Comparison of ENCODE assay signal across 8 cellular contexts in the genomic region with DNA sequence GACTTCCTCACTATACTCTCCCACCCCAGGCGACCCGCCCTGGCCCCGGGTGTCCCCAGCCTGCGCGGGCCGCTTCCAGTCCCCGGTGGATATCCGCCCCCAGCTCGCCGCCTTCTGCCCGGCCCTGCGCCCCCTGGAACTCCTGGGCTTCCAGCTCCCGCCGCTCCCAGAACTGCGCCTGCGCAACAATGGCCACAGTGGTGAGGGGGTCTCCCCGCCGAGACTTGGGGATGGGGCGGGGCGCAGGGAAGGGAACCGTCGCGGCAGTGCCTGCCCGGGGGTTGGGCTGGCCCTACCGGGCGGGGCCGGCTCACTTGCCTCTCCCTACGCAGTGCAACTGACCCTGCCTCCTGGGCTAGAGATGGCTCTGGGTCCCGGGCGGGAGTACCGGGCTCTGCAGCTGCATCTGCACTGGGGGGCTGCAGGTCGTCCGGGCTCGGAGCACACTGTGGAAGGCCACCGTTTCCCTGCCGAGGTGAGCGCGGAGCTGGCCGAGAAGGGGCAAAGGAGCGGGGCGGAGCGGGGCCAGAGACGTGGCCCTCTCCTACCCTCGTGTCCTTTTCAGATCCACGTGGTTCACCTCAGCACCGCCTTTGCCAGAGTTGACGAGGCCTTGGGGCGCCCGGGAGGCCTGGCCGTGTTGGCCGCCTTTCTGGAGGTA. TPM values are rescaled to one million over a fixed set of nuclear protein-coding genes. Genes with fewer than 3 reads are reported as not detected.
DNase-seq lines count a peak whose midpoint lies in the region; ATAC-seq and TF ChIP-seq lines count a peak whose summit lies in the region.

No MANE protein-coding gene starts in this region.

- intact Hi-C loops in right cardiac atrium (cut with DNase I) (no loop called here), sciatic nerve (cut with DNase I) (no loop called here)

- no peaks in the 10 kb centered on the region for H3K36me3 Mint-ChIP-seq in GM23338 (ENCODE audit: low read depth)
- no peaks in the 10 kb centered on the region for H3K36me3 Mint-ChIP-seq in activated T-helper 17 cell treated with anti-CD3 and anti-CD28 coated beads, Interleukin-2, amount 50 U/mL, for 72 hours (ENCODE audit: low read depth)

- H2AFZ ChIP-seq in GM23338, result peak overlapping the region; percentile 98

- H3K9me3 Mint-ChIP-seq in GM23338, result no peaks in the 10 kb centered on the region
- no peaks in the 10 kb centered on the region for H3K9me3 Mint-ChIP-seq in activated T-helper 17 cell treated with anti-CD3 and anti-CD28 coated beads, Interleukin-2, amount 50 U/mL, for 72 hours

- 5% methylated on average over 51 of the region's 51 CpGs for WGBS in right cardiac atrium

- H3K4me1 Mint-ChIP-seq in GM23338, result peaks cover 21% of the 10 kb centered on the region
- H3K4me1 Mint-ChIP-seq in activated T-helper 17 cell treated with anti-CD3 and anti-CD28 coated beads, Interleukin-2, amount 50 U/mL, for 72 hours, result peaks cover 12% of the 10 kb centered on the region

- H3K27ac ChIP-seq in GM23338 (ENCODE audit: low read depth), result no peak overlapping the region
- H3K27ac ChIP-seq in right cardiac atrium (ENCODE audit: low read length), result no peak overlapping the region

- H3F3A ChIP-seq in GM23338 (replicated peaks; ENCODE audit: low read depth), result 0 out of 2 replicates have a peak, but pooled peaks cover 11% of the 10 kb centered on the region

- H3K4me3 Mint-ChIP-seq in GM23338, result peak overlapping the region; percentile 78
- H3K4me3 Mint-ChIP-seq in activated T-helper 17 cell treated with anti-CD3 and anti-CD28 coated beads, Interleukin-2, amount 50 U/mL, for 72 hours, result peak overlapping the region; percentile 74

- peaks cover 20% of the 10 kb centered on the region for H3K27me3 ChIP-seq in GM23338 (ENCODE audit: insufficient read depth)
- H3K27me3 ChIP-seq in right cardiac atrium (ENCODE audit: control insufficient read depth, insufficient read depth), result no peaks in the 10 kb centered on the region

- DNase-seq in GM23338 (ENCODE audit: low spot score) (peak; percentile 96), right cardiac atrium (peak; percentile 57 to 84 (median 84)), sciatic nerve (ENCODE audit: low spot score) (peak; percentile 73), SHP77 (lab: John Stamatoyannopoulos, UW) (no peak), NCI-H524 treated with DMSO at 0.1 percent for 48 hours (lab: John Stamatoyannopoulos, UW) (no peak)

- H3K9me3 ChIP-seq in right cardiac atrium (ENCODE audit: control insufficient read depth, low read length), result no peaks in the 10 kb centered on the region

- no peaks in the 10 kb centered on the region for H3K9me2 ChIP-seq in GM23338 (ENCODE audit: insufficient read depth)

- H3K27ac Mint-ChIP-seq in GM23338, result no peak overlapping the region
- peak overlapping the region; percentile 56 for H3K27ac Mint-ChIP-seq in activated T-helper 17 cell treated with anti-CD3 and anti-CD28 coated beads, Interleukin-2, amount 50 U/mL, for 72 hours

- peak; percentile 86 for ATAC-seq in GM23338
- peak; percentile 92 for ATAC-seq in activated T-helper 17 cell treated with anti-CD3 and anti-CD28 coated beads, Interleukin-2, amount 50 U/mL, for 72 hours (replicated peaks)
- peak; percentile 67 to 73 for ATAC-seq in right cardiac atrium
- ATAC-seq in sciatic nerve, result peak; percentile 81
- no peak for ATAC-seq in HG03520 (IDR thresholded peaks at IDR 0.05; ENCODE audit: unreplicated experiment)
- no peak for ATAC-seq in GM21786 (IDR thresholded peaks at IDR 0.05; ENCODE audit: unreplicated experiment)

- TF ChIP-seq CTCF in GM23338 (conservative IDR thresholded peaks at IDR 0.05; ENCODE audit: low read depth in 2 of 2), result peak in 1 of 2 experiments; percentile 40; a peak in 2 of 4 replicates

- H3K36me3 ChIP-seq in GM23338 (ENCODE audit: insufficient read depth), result no peaks in the 10 kb centered on the region

- H3K4me3 ChIP-seq in GM23338 (peak overlapping the region; percentile 74), right cardiac atrium (ENCODE audit: low read length) (peak overlapping the region; percentile 44)

- peak overlapping the region; percentile 77 for H3K4me2 ChIP-seq in GM23338

- no peaks in the 10 kb centered on the region for H3K79me2 ChIP-seq in GM23338 (replicated peaks; ENCODE audit: insufficient read depth)

- H3K27me3 Mint-ChIP-seq in GM23338 (ENCODE audit: insufficient read depth, low read depth, poor library complexity), result peaks cover 25% of the 10 kb centered on the region
- H3K27me3 Mint-ChIP-seq in activated T-helper 17 cell treated with anti-CD3 and anti-CD28 coated beads, Interleukin-2, amount 50 U/mL, for 72 hours, result peaks cover 5% of the 10 kb centered on the region

- H3K4me1 ChIP-seq in GM23338 (ENCODE audit: insufficient read depth) (peaks cover 11% of the 10 kb centered on the region; the same call in 1 of the 2 replicates), right cardiac atrium (ENCODE audit: control insufficient read depth, insufficient read depth, low read length) (peaks cover 6% of the 10 kb centered on the region)

- H4K20me1 ChIP-seq in GM23338 (replicated peaks; ENCODE audit: insufficient read depth), result no peaks in the 10 kb centered on the region

TF ChIP-seq in GM23338, 12 proteins besides CTCF, POLR2A, EP300 and RAD21 (continues in another document):
- no peak for TF ChIP-seq JUNB (IDR thresholded peaks at IDR 0.05; ENCODE audit: unreplicated experiment)
- TF ChIP-seq, protein P1, sequence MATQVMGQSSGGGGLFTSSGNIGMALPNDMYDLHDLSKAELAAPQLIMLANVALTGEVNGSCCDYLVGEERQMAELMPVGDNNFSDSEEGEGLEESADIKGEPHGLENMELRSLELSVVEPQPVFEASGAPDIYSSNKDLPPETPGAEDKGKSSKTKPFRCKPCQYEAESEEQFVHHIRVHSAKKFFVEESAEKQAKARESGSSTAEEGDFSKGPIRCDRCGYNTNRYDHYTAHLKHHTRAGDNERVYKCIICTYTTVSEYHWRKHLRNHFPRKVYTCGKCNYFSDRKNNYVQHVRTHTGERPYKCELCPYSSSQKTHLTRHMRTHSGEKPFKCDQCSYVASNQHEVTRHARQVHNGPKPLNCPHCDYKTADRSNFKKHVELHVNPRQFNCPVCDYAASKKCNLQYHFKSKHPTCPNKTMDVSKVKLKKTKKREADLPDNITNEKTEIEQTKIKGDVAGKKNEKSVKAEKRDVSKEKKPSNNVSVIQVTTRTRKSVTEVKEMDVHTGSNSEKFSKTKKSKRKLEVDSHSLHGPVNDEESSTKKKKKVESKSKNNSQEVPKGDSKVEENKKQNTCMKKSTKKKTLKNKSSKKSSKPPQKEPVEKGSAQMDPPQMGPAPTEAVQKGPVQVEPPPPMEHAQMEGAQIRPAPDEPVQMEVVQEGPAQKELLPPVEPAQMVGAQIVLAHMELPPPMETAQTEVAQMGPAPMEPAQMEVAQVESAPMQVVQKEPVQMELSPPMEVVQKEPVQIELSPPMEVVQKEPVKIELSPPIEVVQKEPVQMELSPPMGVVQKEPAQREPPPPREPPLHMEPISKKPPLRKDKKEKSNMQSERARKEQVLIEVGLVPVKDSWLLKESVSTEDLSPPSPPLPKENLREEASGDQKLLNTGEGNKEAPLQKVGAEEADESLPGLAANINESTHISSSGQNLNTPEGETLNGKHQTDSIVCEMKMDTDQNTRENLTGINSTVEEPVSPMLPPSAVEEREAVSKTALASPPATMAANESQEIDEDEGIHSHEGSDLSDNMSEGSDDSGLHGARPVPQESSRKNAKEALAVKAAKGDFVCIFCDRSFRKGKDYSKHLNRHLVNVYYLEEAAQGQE (IDR thresholded peaks at IDR 0.05; ENCODE audit: unreplicated experiment), result no peak
- no peak for TF ChIP-seq ETS1 (IDR thresholded peaks at IDR 0.05)

RNA-seq across cellular contexts. Expression of gene CA9, which starts 2.1 kb away (rescaled TPM):
- not detected in 2 replicates for total RNA-seq in GM23338 (2014; rRNA removed; shearing (Covaris generic))
- 1.1 and 2.2 TPM in 2 replicates for polyA plus RNA-seq in GM23338 (2016; fragmentation: Nextera tagmentation; extraction: Ambion mirVana)
- 10 to 100 TPM in 1 of 2 donors, under 1 TPM in 1; 0.89 to 31.7 TPM for total RNA-seq in activated T-helper 17 cell treated with anti-CD3 and anti-CD28 coated beads, Interleukin-2, amount 50 U/mL, for 72 hours
- 1 to 10 TPM in 3 of 4 donors, not detected in 1; 1.0 to 1.2 (median 1.1) TPM for total RNA-seq in right cardiac atrium
- 1.4 TPM for polyA plus RNA-seq in right cardiac atrium
- not detected for total RNA-seq in sciatic nerve

RNA-seq across cellular contexts. Expression of gene ARHGEF39, which starts 10.9 kb away (rescaled TPM):
- total RNA-seq in GM23338 (2014; rRNA removed; shearing (Covaris generic)), result 16.8 and 25.7 TPM in 2 replicates
- 25.2 and 31.0 TPM in 2 replicates for polyA plus RNA-seq in GM23338 (2016; fragmentation: Nextera tagmentation; extraction: Ambion mirVana)
- total RNA-seq in activated T-helper 17 cell treated with anti-CD3 and anti-CD28 coated beads, Interleukin-2, amount 50 U/mL, for 72 hours, result 10 to 100 TPM in 1 of 2 donors, 1 to 10 TPM in 1; 9.4 to 16.1 TPM
- under 1 TPM in 3 of 4 donors, not detected in 1; 0.29 to 0.50 (median 0.34) TPM for total RNA-seq in right cardiac atrium
- polyA plus RNA-seq in right cardiac atrium, result 0.52 TPM
- not detected for total RNA-seq in sciatic nerve

RNA-seq across cellular contexts. Expression of gene TPM2, which starts 13.9 kb away (rescaled TPM):
- total RNA-seq in GM23338 (2014; rRNA removed; shearing (Covaris generic)), result 116 and 141 TPM in 2 replicates
- polyA plus RNA-seq in GM23338 (2016; fragmentation: Nextera tagmentation; extraction: Ambion mirVana) (488 and 540 TPM in 2 replicates), right cardiac atrium (2,123 TPM)
- total RNA-seq in activated T-helper 17 cell treated with anti-CD3 and anti-CD28 coated beads, Interleukin-2, amount 50 U/mL, for 72 hours, result 1 to 10 TPM; 4.1 to 6.2 TPM
- total RNA-seq in right cardiac atrium (100 to 1,000 TPM; 573 to 840 (median 738) TPM), sciatic nerve (165 TPM)

RNA-seq across cellular contexts. Expression of gene CCDC107, which starts 17.8 kb away (rescaled TPM):
- total RNA-seq in GM23338 (2014; rRNA removed; shearing (Covaris generic)), result 2.4 and 6.9 TPM in 2 replicates
- polyA plus RNA-seq in GM23338 (2016; fragmentation: Nextera tagmentation; extraction: Ambion mirVana), result 18.4 and 20.8 TPM in 2 replicates
- total RNA-seq in activated T-helper 17 cell treated with anti-CD3 and anti-CD28 coated beads, Interleukin-2, amount 50 U/mL, for 72 hours, result 10 to 100 TPM; 17.5 to 19.8 TPM
- total RNA-seq in right cardiac atrium, result 10 to 100 TPM; 54.7 to 61.6 (median 60.1) TPM
- 75.0 TPM for polyA plus RNA-seq in right cardiac atrium
- total RNA-seq in sciatic nerve, result 28.0 TPM

RNA-seq across cellular contexts. Expression of gene RMRP, which starts 18.0 kb away (rescaled TPM):
- total RNA-seq in GM23338 (2014; rRNA removed; shearing (Covaris generic)), result 8,626 and 33,360 TPM in 2 replicates
- polyA plus RNA-seq in GM23338 (2016; fragmentation: Nextera tagmentation; extraction: Ambion mirVana), result 15.3 and 43.0 TPM in 2 replicates
- total RNA-seq in activated T-helper 17 cell treated with anti-CD3 and anti-CD28 coated beads, Interleukin-2, amount 50 U/mL, for 72 hours, result over 10,000 TPM in 1 of 2 donors, 1,000 to 10,000 TPM in 1; 5,785 to 10,768 TPM
- total RNA-seq in right cardiac atrium, result over 10,000 TPM; 19,654 to 22,919 (median 21,195) TPM
- 218 TPM for polyA plus RNA-seq in right cardiac atrium
- 12,220 TPM for total RNA-seq in sciatic nerve

Comparison
In these comparisons a context has a peak if more than half of its experiments do, and no peak if none do; other contexts are left out.
1. ATAC-seq: peak in GM23338 (single experiment), activated T-helper 17 cell treated with anti-CD3 and anti-CD28 coated beads, Interleukin-2, amount 50 U/mL, for 72 hours (single experiment), right cardiac atrium (2 of 2) and sciatic nerve (single experiment); none in HG03520 (single experiment) and GM21786 (single experiment).
2. DNase-seq: peak in GM23338 (single experiment), right cardiac atrium (3 of 3) and sciatic nerve (single experiment); none in SHP77 (0 of 2) and NCI-H524 treated with DMSO at 0.1 percent for 48 hours (single experiment).
3. RNA of gene TPM2, which starts 13.9 kb away (total RNA-seq): 573 to 840 TPM in right cardiac atrium, 165 TPM in sciatic nerve (single experiment) and 116 to 141 TPM in GM23338; 4.1 to 6.2 TPM in activated T-helper 17 cell treated with anti-CD3 and anti-CD28 coated beads, Interleukin-2, amount 50 U/mL, for 72 hours; every median in the first group is over 10 times any median in the second.